8 cellular contexts compared by ENCODE assay signal in genomic region chr11:61695917-61696316, GRCh38. TPM values are rescaled to one million over a fixed set of nuclear protein-coding genes. Genes with fewer than 3 reads are reported as not detected.
DNase-seq lines count a peak whose midpoint lies in the region; ATAC-seq lines count a peak whose summit lies in the region.

No MANE protein-coding gene starts in this region.

- H3K9me3 Mint-ChIP-seq in stimulated activated memory B cell treated with anti-CD40 and anti-IgM and Interleukin-4, amounts not matched to agents 10 μg/mL and 1 μg/mL and 100 μg/mL, for 72 hours: no peaks in the 10 kb centered on the region

- no peak overlapping the region for H3K27ac Mint-ChIP-seq in stimulated activated memory B cell treated with anti-CD40 and anti-IgM and Interleukin-4, amounts not matched to agents 10 μg/mL and 1 μg/mL and 100 μg/mL, for 72 hours

- H3K27me3 ChIP-seq in muscle layer of colon (ENCODE audit: control insufficient read depth in 1 of 2, insufficient read depth in 2 of 2, low read length in 2 of 2): no peaks in the 10 kb centered on the region

- peak overlapping the region; percentile 50 for H3K27ac ChIP-seq in muscle layer of colon (ENCODE audit: low read depth, low read length)

- H3K4me1 ChIP-seq in muscle layer of colon (ENCODE audit: insufficient read depth, low read length): peaks cover 70% of the 10 kb centered on the region

- H3K27me3 Mint-ChIP-seq in stimulated activated memory B cell treated with anti-CD40 and anti-IgM and Interleukin-4, amounts not matched to agents 10 μg/mL and 1 μg/mL and 100 μg/mL, for 72 hours: peaks cover 53% of the 10 kb centered on the region

- peaks cover 21% of the 10 kb centered on the region for H3K4me1 Mint-ChIP-seq in stimulated activated memory B cell treated with anti-CD40 and anti-IgM and Interleukin-4, amounts not matched to agents 10 μg/mL and 1 μg/mL and 100 μg/mL, for 72 hours

- no peaks in the 10 kb centered on the region for H3K9me3 ChIP-seq in muscle layer of colon (ENCODE audit: low read length)

- peak overlapping the region; percentile 12 for H3K4me3 Mint-ChIP-seq in stimulated activated memory B cell treated with anti-CD40 and anti-IgM and Interleukin-4, amounts not matched to agents 10 μg/mL and 1 μg/mL and 100 μg/mL, for 72 hours

- DNase-seq in M059J (ENCODE audit: low read depth): peak; percentile 88
- DNase-seq in activated CD8-positive, alpha-beta memory T cell treated with anti-CD3 and anti-CD28 coated beads for 48 hours (ENCODE audit: low read depth in 2 of 3, low spot score in 2 of 3): peak; percentile 60 to 86 (median 80)
- DNase-seq in effector CD8-positive, alpha-beta T cell (lab: John Stamatoyannopoulos, UW): peak; percentile 84
- no peak for DNase-seq in ecto neural progenitor cell (ENCODE audit: low spot score)

- H3K4me3 ChIP-seq in muscle layer of colon (ENCODE audit: low read depth in 1 of 2, low read length in 2 of 2): peak overlapping the region in 1 of 2 donors; percentile 46

- no peaks in the 10 kb centered on the region for H3K36me3 ChIP-seq in muscle layer of colon (ENCODE audit: insufficient read depth, low read length)

- no peaks in the 10 kb centered on the region for H3K36me3 Mint-ChIP-seq in stimulated activated memory B cell treated with anti-CD40 and anti-IgM and Interleukin-4, amounts not matched to agents 10 μg/mL and 1 μg/mL and 100 μg/mL, for 72 hours

- peak; percentile 87 for ATAC-seq in GM18868 (IDR thresholded peaks at IDR 0.05; ENCODE audit: unreplicated experiment)
- ATAC-seq in stimulated activated memory B cell treated with anti-CD40 and anti-IgM and Interleukin-4, amounts not matched to agents 10 μg/mL and 1 μg/mL and 100 μg/mL, for 72 hours: peak; percentile 81
- ATAC-seq in HG03521 (IDR thresholded peaks at IDR 0.05; ENCODE audit: unreplicated experiment): no peak

- H3K9ac ChIP-seq in muscle layer of colon (ENCODE audit: low read length): peak overlapping the region; percentile 69

RNA-seq across cellular contexts. Expression of gene DAGLA, which starts 15.7 kb away (rescaled TPM):
- 1.4 and 3.3 TPM in 2 replicates for total RNA-seq in M059J (2014; rRNA removed; shearing (Covaris generic))

RNA-seq across cellular contexts. Expression of gene MYRF, which starts 56.5 kb away (rescaled TPM):
- total RNA-seq in M059J (2014; rRNA removed; shearing (Covaris generic)): 4.3 and 5.0 TPM in 2 replicates
